In genomic region chr9:79630521-79631403, GRCh38 we compare ENCODE assay signal across 12 cellular contexts. TPM values are rescaled to one million over a fixed set of nuclear protein-coding genes. Genes with fewer than 3 reads are reported as not detected.
DNase-seq lines count a peak whose midpoint lies in the region; ATAC-seq and TF ChIP-seq lines count a peak whose summit lies in the region.
"Had no signal": no experiment of that assay in that cellular context is flagged by ENCODE, and none has a peak within 500 bp of the region (broad histone marks: within the 10 kb centered on the region; RNA-seq: fewer than 3 reads in every experiment).

No MANE protein-coding gene starts in this region.

- H3K27ac Mint-ChIP-seq in activated T-helper 2 cell treated with anti-CD3 and anti-CD28 coated beads, Interferon-gamma antibody, Interleukin-2, Interleukin-4, amounts not matched to agents 10 μg/mL and 5 μg/mL and 100 μg/mL, durations not matched to agents 14 hours and 24 hours and 36 hours, result peak overlapping the region; percentile 43
- H3K27ac Mint-ChIP-seq: mesothelial cell of epicardium had no signal

- no peak overlapping the region for H3K27ac ChIP-seq in body of pancreas
- no peak overlapping the region for H3K27ac ChIP-seq in prostate gland
- H3K27ac ChIP-seq: skin epidermis had no signal

- H3K36me3 Mint-ChIP-seq in activated T-helper 2 cell treated with anti-CD3 and anti-CD28 coated beads, Interferon-gamma antibody, Interleukin-2, Interleukin-4, amounts not matched to agents 10 μg/mL and 5 μg/mL and 100 μg/mL, durations not matched to agents 14 hours and 24 hours and 36 hours (ENCODE audit: low read depth), result peaks cover 24% of the 10 kb centered on the region

- in situ Hi-C loops in GM13977 (cut with MboI; ENCODE audit: low pct_unique_long_range_greater_than_20kb, low sequenced_read_pairs, unreplicated experiment), result no loop called here

- no peaks in the 10 kb centered on the region for H3K9me3 ChIP-seq in body of pancreas
- no peaks in the 10 kb centered on the region for H3K9me3 ChIP-seq in prostate gland

- peak; percentile 71 for ATAC-seq in GM19395 (IDR thresholded peaks at IDR 0.05; ENCODE audit: unreplicated experiment)
- peak; percentile 86 for ATAC-seq in HG02885 (IDR thresholded peaks at IDR 0.05; ENCODE audit: poor library complexity, unreplicated experiment)
- no peak for ATAC-seq in body of pancreas

- H3K27me3 ChIP-seq in body of pancreas, result no peaks in the 10 kb centered on the region
- H3K27me3 ChIP-seq in prostate gland (replicated peaks; ENCODE audit: insufficient read depth), result no peaks in the 10 kb centered on the region

- intact Hi-C loops in activated T-helper 2 cell treated with anti-CD3 and anti-CD28 coated beads, Interferon-gamma antibody, Interleukin-2, Interleukin-4, amounts not matched to agents 10 μg/mL and 5 μg/mL and 100 μg/mL, durations not matched to agents 14 hours and 24 hours and 36 hours (cut with micrococcal nuclease), result no loop called here
- intact Hi-C loops in body of pancreas (cut with DNase I) (no loop called here), prostate gland (cut with DNase I) (no loop called here)

- H3K4me3 ChIP-seq in body of pancreas (no peak overlapping the region), prostate gland (no peak overlapping the region)
- H3K4me3 ChIP-seq: skin epidermis had no signal

- no peak for TF ChIP-seq CTCF in GM13977 (IDR thresholded peaks at IDR 0.05; ENCODE audit: extremely low read depth, insufficient read depth, missing control alignments)
- no peak for TF ChIP-seq CTCF in body of pancreas (IDR thresholded peaks at IDR 0.05)
- TF ChIP-seq CTCF in prostate gland (IDR thresholded peaks at IDR 0.05), result no peak

- H3K9me3 Mint-ChIP-seq in activated T-helper 2 cell treated with anti-CD3 and anti-CD28 coated beads, Interferon-gamma antibody, Interleukin-2, Interleukin-4, amounts not matched to agents 10 μg/mL and 5 μg/mL and 100 μg/mL, durations not matched to agents 14 hours and 24 hours and 36 hours, result no peaks in the 10 kb centered on the region
- H3K9me3 Mint-ChIP-seq: mesothelial cell of epicardium had no signal

- no peak for TF ChIP-seq POLR2A in body of pancreas (IDR thresholded peaks at IDR 0.05)
- no peak for TF ChIP-seq POLR2A in prostate gland (IDR thresholded peaks at IDR 0.05)

- 77 to 80% methylated on average over 5 of the region's 5 CpGs for WGBS in body of pancreas, 2 donors
- WGBS in prostate gland, result 85% methylated on average over 5 of the region's 5 CpGs

- no peak overlapping the region for H3K4me3 Mint-ChIP-seq in activated T-helper 2 cell treated with anti-CD3 and anti-CD28 coated beads, Interferon-gamma antibody, Interleukin-2, Interleukin-4, amounts not matched to agents 10 μg/mL and 5 μg/mL and 100 μg/mL, durations not matched to agents 14 hours and 24 hours and 36 hours (ENCODE audit: low read depth)
- H3K4me3 Mint-ChIP-seq: mesothelial cell of epicardium had no signal

- DNase-seq in GM13977 (ENCODE audit: low spot score) (peak; percentile 10), NCI-H2196 treated with DMSO at 0.1 percent for 48 hours (lab: John Stamatoyannopoulos, UW; ENCODE audit: unreplicated experiment) (no peak), iPS-NIHi11 (ENCODE audit: low spot score) (no peak), body of pancreas (no peak), prostate gland (ENCODE audit: low spot score) (no peak)
- no peak for DNase-seq in activated T-helper 2 cell treated with anti-CD3 and anti-CD28 coated beads, Interferon-gamma antibody, Interleukin-2, Interleukin-4, amounts not matched to agents 10 μg/mL and 5 μg/mL and 100 μg/mL, durations not matched to agents 14 hours and 24 hours and 36 hours (ENCODE audit: low spot score)
- DNase-seq: C1 segment of cervical spinal cord; effector CD8-positive, alpha-beta T cell had no signal

- H3K4me1 Mint-ChIP-seq in activated T-helper 2 cell treated with anti-CD3 and anti-CD28 coated beads, Interferon-gamma antibody, Interleukin-2, Interleukin-4, amounts not matched to agents 10 μg/mL and 5 μg/mL and 100 μg/mL, durations not matched to agents 14 hours and 24 hours and 36 hours (ENCODE audit: low read depth), result peaks cover 44% of the 10 kb centered on the region

- H3K4me1 ChIP-seq in body of pancreas, result no peaks in the 10 kb centered on the region
- H3K4me1 ChIP-seq in prostate gland (replicated peaks), result no peaks in the 10 kb centered on the region

- H3K36me3 ChIP-seq in body of pancreas (replicated peaks in 1 of 2; ENCODE audit: insufficient read depth in 1 of 2, low read depth in 2 of 2) (no peaks in the 10 kb centered on the region), prostate gland (no peaks in the 10 kb centered on the region)

- H3K27me3 Mint-ChIP-seq in activated T-helper 2 cell treated with anti-CD3 and anti-CD28 coated beads, Interferon-gamma antibody, Interleukin-2, Interleukin-4, amounts not matched to agents 10 μg/mL and 5 μg/mL and 100 μg/mL, durations not matched to agents 14 hours and 24 hours and 36 hours (ENCODE audit: low read depth), result no peaks in the 10 kb centered on the region

RNA-seq across cellular contexts. Expression of gene TLE4, which starts 59.0 kb away (rescaled TPM):
- total RNA-seq in activated T-helper 2 cell treated with anti-CD3 and anti-CD28 coated beads, Interferon-gamma antibody, Interleukin-2, Interleukin-4, amounts not matched to agents 10 μg/mL and 5 μg/mL and 100 μg/mL, durations not matched to agents 14 hours and 24 hours and 36 hours, result 20.7 and 21.7 TPM in 2 replicates
- total RNA-seq in body of pancreas (10 to 100 TPM; 17.9 to 54.7 TPM), prostate gland (100 to 1,000 TPM in 1 of 2 donors, 1 to 10 TPM in 1; 9.7 to 130 TPM)
